8 cellular contexts compared by ENCODE assay signal in genomic region chr15:78075490-78076230, GRCh38. TPM values are rescaled to one million over a fixed set of nuclear protein-coding genes. Genes with fewer than 3 reads are reported as not detected.
DNase-seq lines count a peak whose midpoint lies in the region; ATAC-seq and TF ChIP-seq lines count a peak whose summit lies in the region.

No MANE protein-coding gene starts in this region.

- peaks cover 51 to 58% (median 58%) of the 10 kb centered on the region in 3 donors for H3K4me1 Mint-ChIP-seq in T-cell
- H3K4me1 Mint-ChIP-seq in naive thymus-derived CD8-positive, alpha-beta T cell, result peaks cover 25 to 62% (median 61%) of the 10 kb centered on the region in 4 donors

- ATAC-seq in T-cell (replicated peaks in 1 of 4) (no peak), HG02610 (IDR thresholded peaks at IDR 0.05; ENCODE audit: unreplicated experiment) (no peak), GM18861 (IDR thresholded peaks at IDR 0.05; ENCODE audit: unreplicated experiment) (no peak), GM19324 (IDR thresholded peaks at IDR 0.05; ENCODE audit: low FRiP score, unreplicated experiment) (no peak)
- ATAC-seq in naive thymus-derived CD8-positive, alpha-beta T cell, result no peak

- H3K36me3 Mint-ChIP-seq in T-cell, result peaks cover 8% of the 10 kb centered on the region
- H3K36me3 Mint-ChIP-seq in naive thymus-derived CD8-positive, alpha-beta T cell, result peaks cover 0 to 2% (median 0%) of the 10 kb centered on the region in 3 donors

- peak overlapping the region; percentile 99 to 100 (median 99) for H3K4me3 Mint-ChIP-seq in T-cell
- peak overlapping the region; percentile 95 to 100 (median 98) for H3K4me3 Mint-ChIP-seq in naive thymus-derived CD8-positive, alpha-beta T cell

- no peak for DNase-seq in AG09309 (ENCODE audit: low read depth)
- DNase-seq in HCEC 1CT, result peak; percentile 87
- DNase-seq in T-cell, result no peak
- peak; percentile 89 for DNase-seq in fibroblast of gingiva (ENCODE audit: low read depth)
- DNase-seq in naive thymus-derived CD8-positive, alpha-beta T cell, result no peak

- H3K4me3 ChIP-seq in AG09309 (ENCODE audit: control insufficient read depth, low read depth, low read length), result peak overlapping the region; percentile 92

- CTCF ChIA-PET in T-cell (lab: Charles Lee), result interaction anchor here (0.7 to 1.0 kb wide), 2 partner anchors 38 to 73 kb away, joined by 3 to 7 read pairs; no protein-coding TSS in a partner anchor

- H3K9me3 Mint-ChIP-seq in T-cell, result no peaks in the 10 kb centered on the region
- H3K9me3 Mint-ChIP-seq in naive thymus-derived CD8-positive, alpha-beta T cell, result no peaks in the 10 kb centered on the region

- POLR2A ChIA-PET in T-cell (lab: Charles Lee), result no interaction called here
- POLR2A ChIA-PET in naive thymus-derived CD8-positive, alpha-beta T cell (lab: Charles Lee), result interaction anchor here (1.0 to 15.4 kb wide), 7 partner anchors 8 to 76 kb away, joined by 3 to 250 read pairs (median 7); no protein-coding TSS in a partner anchor

- no peak for TF ChIP-seq CTCF in AG09309 (IDR thresholded peaks at IDR 0.05; ENCODE audit: control insufficient read depth, insufficient read depth, low read depth, low read length, missing control alignments)

- H3K27ac Mint-ChIP-seq in T-cell, result peak overlapping the region; percentile 90 to 98
- H3K27ac Mint-ChIP-seq in naive thymus-derived CD8-positive, alpha-beta T cell, result peak overlapping the region; percentile 85 to 99 (median 94)

- no peaks in the 10 kb centered on the region for H3K27me3 Mint-ChIP-seq in T-cell
- H3K27me3 Mint-ChIP-seq in naive thymus-derived CD8-positive, alpha-beta T cell, result no peaks in the 10 kb centered on the region

RNA-seq across cellular contexts. Expression of gene TBC1D2B, which starts 1.9 kb away (rescaled TPM):
- 100 to 1,000 TPM in 3 of 5 donors, 10 to 100 TPM in 2; 86.1 to 106 (median 101) TPM for total RNA-seq in T-cell
- total RNA-seq in naive thymus-derived CD8-positive, alpha-beta T cell, result 10 to 100 TPM; 78.3 to 82.1 TPM
- polyA plus RNA-seq in naive thymus-derived CD8-positive, alpha-beta T cell, result 10 to 100 TPM in 1 of 3 donors, 1 to 10 TPM in 2; 8.1 to 14.0 (median 8.5) TPM

RNA-seq across cellular contexts. Expression of gene SH2D7, which starts 16.7 kb away (rescaled TPM):
- not detected for total RNA-seq in T-cell
- not detected for total RNA-seq in naive thymus-derived CD8-positive, alpha-beta T cell
- under 1 TPM in 1 of 3 donors, not detected in 2; 0.19 TPM for polyA plus RNA-seq in naive thymus-derived CD8-positive, alpha-beta T cell

RNA-seq across cellular contexts. Expression of gene CIB2, which starts 55.6 kb away (rescaled TPM):
- 1 to 10 TPM in 4 of 5 donors, under 1 TPM in 1; 0.72 to 2.8 (median 2.0) TPM for total RNA-seq in T-cell
- 1 to 10 TPM; 1.2 to 1.6 TPM for total RNA-seq in naive thymus-derived CD8-positive, alpha-beta T cell
- 1 to 10 TPM; 1.4 to 3.4 (median 2.5) TPM for polyA plus RNA-seq in naive thymus-derived CD8-positive, alpha-beta T cell

Comparison
In these comparisons a context has a peak if more than half of its experiments do, and no peak if none do; other contexts are left out.
1. DNase-seq: peak in HCEC 1CT (single experiment) and fibroblast of gingiva (single experiment); none in AG09309 (single experiment), T-cell (0 of 34) and naive thymus-derived CD8-positive, alpha-beta T cell (0 of 10).